24 cellular contexts compared by ENCODE assay signal in genomic region chr5:142613231-142613630, GRCh38.
DNase-seq lines count a peak whose midpoint lies in the region; ATAC-seq and TF ChIP-seq lines count a peak whose summit lies in the region.
"Had no signal": no experiment of that assay in that cellular context is flagged by ENCODE, and none has a peak within 500 bp of the region (broad histone marks: within the 10 kb centered on the region; RNA-seq: fewer than 3 reads in every experiment).

No MANE protein-coding gene starts in this region.

- no peak overlapping the region for H2BK120ac ChIP-seq in trophoblast cell (ENCODE audit: insufficient read depth, low read length, poor library complexity)

- H3K4me3 ChIP-seq in MG63 (no peak overlapping the region), choroid plexus epithelial cell (ENCODE audit: low read depth, low read length) (no peak overlapping the region), trophoblast cell (ENCODE audit: low read depth, low read length) (no peak overlapping the region)
- H3K4me3 ChIP-seq: dorsolateral prefrontal cortex, GM23338, suprapubic skin had no signal

- H2BK5ac ChIP-seq in trophoblast cell (ENCODE audit: low read depth, low read length, poor library complexity) = no peak overlapping the region

- H3K23ac ChIP-seq in trophoblast cell (ENCODE audit: low read length) = no peak overlapping the region

- H3K79me1 ChIP-seq in trophoblast cell (ENCODE audit: low read length) = no peaks in the 10 kb centered on the region

- H3K4me1 ChIP-seq in trophoblast cell (ENCODE audit: control insufficient read depth in 1 of 2, insufficient read depth in 2 of 2, low read length in 2 of 2) = peaks cover 0 to 2% of the 10 kb centered on the region in 2 experiments
- H3K4me1 ChIP-seq: suprapubic skin had no signal

- ATAC-seq in HG03175 (IDR thresholded peaks at IDR 0.05; ENCODE audit: unreplicated experiment) = no peak
- ATAC-seq: GM23338; stimulated activated memory B cell treated with anti-CD40 and anti-IgM and Interleukin-4, amounts not matched to agents 10 μg/mL and 1 μg/mL and 100 μg/mL, for 72 hours had no signal

- peak; percentile 69 for DNase-seq in EH (ENCODE audit: low read depth)
- DNase-seq in MG63 = peak; percentile 15
- peak; percentile 70 for DNase-seq in choroid plexus epithelial cell (ENCODE audit: low read depth)
- peak; percentile 44 to 71 for DNase-seq in trophoblast cell
- no peak for DNase-seq in islet precursor cell
- no peak for DNase-seq in NCI-H345 (lab: John Stamatoyannopoulos, UW)
- DNase-seq: activated CD4-positive, alpha-beta memory T cell treated with anti-CD3 and anti-CD28 coated beads, Interleukin-2, amount 10 ng/mL, durations not matched to agents 7 days and 5 days; activated CD4-positive, CD25-positive, alpha-beta regulatory T cell treated with anti-CD3 and anti-CD28 coated beads, Interleukin-2, amount 50 U/mL, for 72 hours; activated CD8-positive, alpha-beta memory T cell treated with anti-CD3 and anti-CD28 coated beads, Interleukin-2, amount 50 U/mL, for 4 hours; activated naive CD4-positive, alpha-beta T cell treated with Interleukin-2 at 50 U/mL for 16 hours; dorsolateral prefrontal cortex; GDM1; immature natural killer cell; KBM-7; mammary epithelial cell; NCI-H1105; NCI-H2029; NCI-H526 treated with DMSO at 0.1 percent for 48 hours; NK-92 treated with Interleukin-12 subunit alpha and Interleukin-12 subunit beta, amount 100 ng/mL, for 24 hours; Right ventricle myocardium superior had no signal

- no peak overlapping the region for H3K9ac ChIP-seq in trophoblast cell (ENCODE audit: low read length)

- H3K36me3 ChIP-seq in MG63 (no peaks in the 10 kb centered on the region), trophoblast cell (ENCODE audit: control insufficient read depth in 1 of 2, insufficient read depth in 2 of 2, low read length in 2 of 2) (no peaks in the 10 kb centered on the region)
- H3K36me3 ChIP-seq: suprapubic skin had no signal

- WGBS in trophoblast cell (ENCODE audit: extremely low coverage, insufficient coverage, insufficient read length) = no CpG with 5 or more reads among the region's 8 CpGs

- no peak overlapping the region for H3K14ac ChIP-seq in trophoblast cell (ENCODE audit: low read length)

- H4K91ac ChIP-seq in trophoblast cell (ENCODE audit: low read depth, low read length) = no peak overlapping the region

- H3K27me3 ChIP-seq in MG63 = no peaks in the 10 kb centered on the region; the same call in 1 of the 2 replicates
- no peaks in the 10 kb centered on the region for H3K27me3 ChIP-seq in trophoblast cell (ENCODE audit: insufficient read depth, low read length)
- H3K27me3 ChIP-seq: dorsolateral prefrontal cortex, suprapubic skin had no signal

- H3K4me2 ChIP-seq in trophoblast cell (ENCODE audit: low read length) = no peak overlapping the region
- H3K4me2 ChIP-seq: GM23338 had no signal

- TF ChIP-seq CTCF in choroid plexus epithelial cell (conservative IDR thresholded peaks at IDR 0.05; ENCODE audit: low read depth, low read length) = no peak

- H3K18ac ChIP-seq in trophoblast cell (ENCODE audit: low read length) = no peak overlapping the region

- H4K8ac ChIP-seq in trophoblast cell (ENCODE audit: low read depth, low read length) = no peak overlapping the region

- H3K9me3 ChIP-seq in MG63 (no peaks in the 10 kb centered on the region), trophoblast cell (ENCODE audit: insufficient read depth, low read depth, low read length) (no peaks in the 10 kb centered on the region)
- H3K9me3 ChIP-seq: suprapubic skin had no signal

- no peak overlapping the region for H3K4ac ChIP-seq in trophoblast cell (ENCODE audit: low read depth, low read length)

- no peak overlapping the region for H2AFZ ChIP-seq in trophoblast cell (ENCODE audit: insufficient read depth, low read length, poor library complexity)
- H2AFZ ChIP-seq: GM23338 had no signal

- H2AK5ac ChIP-seq in trophoblast cell (ENCODE audit: low read length) = no peak overlapping the region

- no peak overlapping the region for H2BK12ac ChIP-seq in trophoblast cell (ENCODE audit: low read length)

- H3K79me2 ChIP-seq in trophoblast cell (ENCODE audit: control insufficient read depth, insufficient read depth, low read length, poor library complexity) = no peaks in the 10 kb centered on the region

- no peak overlapping the region for H4K12ac ChIP-seq in trophoblast cell (ENCODE audit: low read depth, low read length)

- no peak overlapping the region for H3K27ac ChIP-seq in trophoblast cell (ENCODE audit: low read depth, low read length)
- H3K27ac ChIP-seq: suprapubic skin had no signal

Comparison
In these comparisons a context has a peak if more than half of its experiments do, and no peak if none do; other contexts are left out.
1. DNase-seq: peak in EH (single experiment), MG63 (single experiment), choroid plexus epithelial cell (single experiment) and trophoblast cell (2 of 2); none in islet precursor cell (single experiment) and NCI-H345 (single experiment).